ENCODE assay signal across 8 cellular contexts in genomic region chr12:68807576-68808387, GRCh38. TPM values are rescaled to one million over a fixed set of nuclear protein-coding genes. Genes with fewer than 3 reads are reported as not detected.
DNase-seq lines count a peak whose midpoint lies in the region; ATAC-seq and TF ChIP-seq lines count a peak whose summit lies in the region.

TSS of gene MDM2 (plus strand) at chr12:68808177. CDS start at chr12:68808478, 301 bp downstream.

- TF ChIP-seq POLR2A in lower leg skin (IDR thresholded peaks at IDR 0.05): peak in 1 of 2 donors; percentile 62

- peak; percentile 74 for ATAC-seq in GM19455 (IDR thresholded peaks at IDR 0.05; ENCODE audit: unreplicated experiment)

- H3K4me3 ChIP-seq in lower leg skin (ENCODE audit: low read depth, poor library complexity, severe bottlenecking): peak within 1 kb of the TSS; percentile 90

- TF ChIP-seq CTCF in lower leg skin (IDR thresholded peaks at IDR 0.05): peak in 1 of 3 donors; percentile 47

- WGBS in lower leg skin, 2 donors: 0 to 1% methylated on average over 27 to 35 of the region's 72 CpGs

- DNase-seq in CMK (ENCODE audit: low read depth): peak; percentile 75
- DNase-seq in HK-2 (ENCODE audit: unreplicated experiment): peak; percentile 90
- DNase-seq in NCI-H82 (lab: John Stamatoyannopoulos, UW): peak; percentile 98
- DNase-seq in activated CD4-positive, alpha-beta T cell treated with anti-CD3 and anti-CD28 coated beads, Interleukin-2, amount 50 U/mL, for 48 hours: peak; percentile 93 to 94
- DNase-seq in dermis microvascular lymphatic vessel endothelial cell (ENCODE audit: low read depth in 2 of 2): peak; percentile 62 to 90
- peak; percentile 90 to 99 for DNase-seq in lower leg skin (ENCODE audit: low spot score in 2 of 2)
- peak; percentile 89 to 92 for DNase-seq in stimulated activated CD4-positive, alpha-beta T cell treated with anti-CD3 and anti-CD28 coated beads, Interleukin-4, amount 100 ng/mL, for 48 hours (ENCODE audit: low read depth in 2 of 2)

- intact Hi-C loops in lower leg skin (cut with DNase I; ENCODE audit: low total_unique reads): no loop called here

RNA-seq across cellular contexts. Expression of gene MDM2, which starts in this region (rescaled TPM):
- 158 and 223 TPM in 2 replicates for total RNA-seq in dermis microvascular lymphatic vessel endothelial cell
- total RNA-seq in lower leg skin: 10 to 100 TPM; 50.0 to 73.4 (median 60.3) TPM

Comparison
In these comparisons a context has a peak if more than half of its experiments do, and no peak if none do; other contexts are left out.
1. Peak in every context shown above with its lines: DNase-seq, ATAC-seq and H3K4me3 ChIP-seq.